In the genomic region with DNA sequence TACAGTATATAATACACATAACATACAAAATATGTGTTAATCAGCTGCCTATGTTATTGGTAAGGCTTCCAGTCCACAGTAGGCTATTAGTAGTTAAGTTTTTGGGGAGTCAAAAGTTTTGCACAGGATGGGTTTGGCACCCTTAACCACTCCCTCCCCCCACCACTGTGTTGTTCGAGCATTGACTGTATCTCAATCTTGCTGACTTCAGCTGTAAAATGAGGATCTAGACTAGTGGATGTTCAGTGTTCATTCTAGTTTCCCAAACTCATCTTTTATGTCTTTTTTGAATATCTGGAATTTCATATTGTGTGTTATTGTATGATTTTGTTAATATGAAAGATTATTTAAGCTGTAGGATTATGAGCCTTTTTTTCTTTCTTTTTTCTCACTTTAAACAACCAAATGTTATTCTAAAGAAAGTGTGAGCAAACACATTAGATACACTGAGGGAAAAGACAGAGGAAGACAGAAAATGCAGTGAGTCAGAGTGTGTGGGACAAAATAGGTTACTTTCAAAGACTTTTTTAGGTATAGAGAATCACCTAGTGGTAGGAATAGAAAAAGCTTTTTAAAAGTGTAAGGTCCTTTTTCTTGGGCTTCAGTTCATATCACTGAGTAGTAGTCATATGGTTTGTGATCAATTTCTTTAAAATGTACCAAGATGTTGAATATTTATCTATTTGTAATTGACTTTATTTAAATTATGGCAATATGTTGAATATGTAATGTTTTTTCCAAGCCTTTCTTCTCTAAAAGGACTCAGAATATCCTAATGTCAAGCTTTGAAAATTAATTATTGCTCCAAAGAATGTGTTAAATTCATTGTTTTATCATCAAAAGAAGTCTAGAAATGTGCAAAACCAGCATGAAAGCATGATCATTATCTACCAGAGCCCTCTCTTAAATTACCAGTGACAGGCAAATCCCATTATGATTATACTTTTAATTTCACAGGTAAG, we compare ENCODE assay signal across 8 cellular contexts. TPM values are rescaled to one million over a fixed set of nuclear protein-coding genes. Genes with fewer than 3 reads are reported as not detected.
DNase-seq lines count a peak whose midpoint lies in the region; ATAC-seq and TF ChIP-seq lines count a peak whose summit lies in the region.

No MANE protein-coding gene starts in this region.

- CTCF ChIA-PET in A673 (lab: Charles Lee), result interaction anchor here (0.7 to 4.0 kb wide), 5 partner anchors 34 to 252 kb away, joined by 3 to 62 read pairs (median 6); partner anchors contain the start of gene PTPN14

- H3K27ac ChIP-seq in A673 (ENCODE audit: low read depth, low read length, poor library complexity, severe bottlenecking), result peak overlapping the region; percentile 42

- no peaks in the 10 kb centered on the region for H3K9me3 Mint-ChIP-seq in chondrocyte (ENCODE audit: low read depth)
- no peaks in the 10 kb centered on the region for H3K9me3 Mint-ChIP-seq in mesothelial cell of epicardium

- no peaks in the 10 kb centered on the region for H3K9me3 ChIP-seq in A673 (ENCODE audit: low read depth, low read length, poor library complexity, severe bottlenecking)

- ATAC-seq in GM18499 (IDR thresholded peaks at IDR 0.05; ENCODE audit: insufficient read depth, unreplicated experiment) (peak; percentile 81), HG03060 (IDR thresholded peaks at IDR 0.05; ENCODE audit: low read depth, unreplicated experiment) (peak; percentile 77), GM18520 (IDR thresholded peaks at IDR 0.05; ENCODE audit: unreplicated experiment) (no peak), GM18873 (IDR thresholded peaks at IDR 0.05; ENCODE audit: low FRiP score, unreplicated experiment) (no peak)

- peaks cover 43% of the 10 kb centered on the region for H3K4me1 ChIP-seq in A673 (ENCODE audit: insufficient read depth, low read length, poor library complexity, severe bottlenecking)

- H3K36me3 Mint-ChIP-seq in chondrocyte (ENCODE audit: low read depth) (no peaks in the 10 kb centered on the region), mesothelial cell of epicardium (no peaks in the 10 kb centered on the region)

- TF ChIP-seq CTCF in A673 (conservative IDR thresholded peaks at IDR 0.05; ENCODE audit: low read depth, low read length), result peak; percentile 82
- peak; percentile 93 for TF ChIP-seq CTCF in chondrocyte (IDR thresholded peaks at IDR 0.05)
- peak; percentile 71 for TF ChIP-seq CTCF in mesothelial cell of epicardium (IDR thresholded peaks at IDR 0.05; ENCODE audit: unreplicated experiment)

- H3K4me3 Mint-ChIP-seq in chondrocyte (ENCODE audit: unreplicated experiment) (no peak overlapping the region), mesothelial cell of epicardium (no peak overlapping the region)

- intact Hi-C loops in A673 (cut with micrococcal nuclease; ENCODE audit: unreplicated experiment), result loop anchor here (1.0 to 5.0 kb wide), 5 partner anchors 183 to 373 kb away; no protein-coding TSS in a partner anchor

- POLR2A ChIA-PET in A673 (lab: Charles Lee; ENCODE audit: low non-redundant PET), result no interaction called here

- H3K36me3 ChIP-seq in A673 (ENCODE audit: insufficient read depth, low read length, poor library complexity, severe bottlenecking), result no peaks in the 10 kb centered on the region

- H3K27ac Mint-ChIP-seq in chondrocyte (ENCODE audit: unreplicated experiment), result peak overlapping the region; percentile 86
- H3K27ac Mint-ChIP-seq in mesothelial cell of epicardium, result no peak overlapping the region

- H3K27me3 Mint-ChIP-seq in chondrocyte (ENCODE audit: low read depth), result no peaks in the 10 kb centered on the region
- no peaks in the 10 kb centered on the region for H3K27me3 Mint-ChIP-seq in mesothelial cell of epicardium (ENCODE audit: low read depth)

- no peak overlapping the region for H3K4me3 ChIP-seq in A673 (ENCODE audit: low read depth, low read length, poor library complexity, severe bottlenecking)

- no peaks in the 10 kb centered on the region for H3K27me3 ChIP-seq in A673 (replicated peaks; ENCODE audit: insufficient read depth, low read depth, low read length, poor library complexity)

- H3K4me1 Mint-ChIP-seq in chondrocyte (ENCODE audit: low read depth), result peaks cover 42% of the 10 kb centered on the region
- peaks cover 8% of the 10 kb centered on the region for H3K4me1 Mint-ChIP-seq in mesothelial cell of epicardium

- BruUV-seq in A673 (replicated peaks; lab: Mats Ljungman, UMichigan), result no TSS peak

- DNase-seq in A673 (ENCODE audit: low spot score) (peak; percentile 80), NCI-H526 (lab: John Stamatoyannopoulos, UW) (peak; percentile 15 to 47), chondrocyte (ENCODE audit: low spot score) (no peak), mesothelial cell of epicardium (ENCODE audit: low spot score in 2 of 2, unreplicated experiment in 2 of 2) (no peak)

RNA-seq across cellular contexts. Expression of gene CENPF, which starts 17.9 kb away (rescaled TPM):
- 273 and 281 TPM in 2 replicates for total RNA-seq in A673 (2021)
- 9.4 to 22.3 TPM (median 19.8 TPM) in 3 replicates for total RNA-seq in chondrocyte
- total RNA-seq in mesothelial cell of epicardium, result 54.3 to 58.1 TPM (median 56.4 TPM) in 3 replicates

RNA-seq across cellular contexts. Expression of gene PTPN14, which starts 33.7 kb away (rescaled TPM):
- total RNA-seq in A673 (2021) (103 and 114 TPM in 2 replicates), chondrocyte (125 to 174 TPM (median 136 TPM) in 3 replicates), mesothelial cell of epicardium (71.8 to 75.8 TPM (median 74.9 TPM) in 3 replicates)

Comparison
In these comparisons a context has a peak if more than half of its experiments do, and no peak if none do; other contexts are left out.
1. DNase-seq: peak in A673 (single experiment) and NCI-H526 (2 of 2); none in chondrocyte (single experiment) and mesothelial cell of epicardium (0 of 2).
2. ATAC-seq: peak in GM18499 (single experiment) and HG03060 (single experiment); none in GM18520 (single experiment) and GM18873 (single experiment).
3. Peak in every context shown above with its lines, with median percentiles within 50 percentile points of each other: CTCF ChIP-seq.